Comparison of ENCODE assay signal across 19 cellular contexts in the genomic region with DNA sequence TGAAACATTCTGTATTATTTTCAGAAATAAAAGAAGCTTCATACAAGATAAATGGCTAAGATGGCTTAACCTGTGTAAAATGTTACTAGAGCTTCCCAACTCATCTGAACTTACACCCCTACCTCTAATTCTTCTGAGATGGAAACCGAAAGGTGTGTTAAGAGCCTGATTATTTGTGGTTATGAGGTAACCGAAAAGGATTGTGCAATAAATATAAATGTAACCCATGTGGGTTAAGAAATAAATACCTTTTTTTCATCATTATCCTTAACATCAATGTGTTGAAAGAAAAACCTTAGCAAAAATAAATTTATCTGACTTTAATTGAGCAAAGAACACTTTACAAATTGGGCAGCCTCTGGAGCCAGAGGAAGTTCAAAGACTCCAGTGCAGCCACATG.
A peak's percentile ranks its signal among the peaks of the same experiment; 100 is the strongest.
DNase-seq lines count a peak whose midpoint lies in the region; ATAC-seq, FAIRE-seq and TF ChIP-seq lines count a peak whose summit lies in the region.
"Had no signal": no experiment of that assay in that cellular context is flagged by ENCODE, and none has a peak within 500 bp of the region (broad histone marks: within the 10 kb centered on the region; RNA-seq: fewer than 3 reads in every experiment).

No MANE protein-coding gene starts in this region.

- H3K27me3 Mint-ChIP-seq in MCF 10A (ENCODE audit: insufficient read depth, unreplicated experiment) = no peaks in the 10 kb centered on the region
- H3K27me3 Mint-ChIP-seq: CD4-positive, alpha-beta memory T cell had no signal

- BruUV-seq in MCF 10A (replicated peaks; lab: Mats Ljungman, UMichigan) = no TSS peak
- BruUV-seq in K562 (replicated peaks; lab: Mats Ljungman, UMichigan) = no TSS peak

- DNase-seq in MCF 10A (ENCODE audit: unreplicated experiment) = peak; percentile 8
- no peak for DNase-seq in breast epithelium (ENCODE audit: low spot score in 2 of 2)
- no peak for DNase-seq in K562 (ENCODE audit: extremely low read depth in 1 of 4, low spot score in 3 of 4)
- no peak for DNase-seq in mesendoderm
- DNase-seq in AML-193 (lab: John Stamatoyannopoulos, UW) = no peak
- no peak for DNase-seq in NCI-H526 (lab: John Stamatoyannopoulos, UW)
- DNase-seq in NCI-H2227 (lab: John Stamatoyannopoulos, UW; ENCODE audit: unreplicated experiment) = no peak
- DNase-seq: CD4-positive, alpha-beta memory T cell; DMS153; DMS79; GDM1; GOT3; H9 had no signal

- TF ChIP-seq CTCF in MCF 10A (IDR thresholded peaks at IDR 0.05; ENCODE audit: unreplicated experiment) (no peak), breast epithelium (IDR thresholded peaks at IDR 0.05) (no peak), K562 (IDR thresholded peaks at IDR 0.05 in 2 of 3, conservative IDR thresholded peaks at IDR 0.05 in 1 of 3; ENCODE audit: insufficient read depth in 2 of 3, low read depth in 1 of 3, low read length in 3 of 3) (no peak)

- H3K79me2 ChIP-seq in K562 (ENCODE audit: control insufficient read depth, insufficient read depth, low read length) = no peaks in the 10 kb centered on the region
- H3K79me2 ChIP-seq in mesendoderm (ENCODE audit: control insufficient read depth, insufficient read depth, low read length) = no peaks in the 10 kb centered on the region

- peaks cover 11% of the 10 kb centered on the region for H3K4me1 Mint-ChIP-seq in MCF 10A (ENCODE audit: insufficient read depth, unreplicated experiment)
- H3K4me1 Mint-ChIP-seq: CD14-positive monocyte; CD4-positive, alpha-beta memory T cell had no signal

- no peak overlapping the region for H3K23ac ChIP-seq in mesendoderm (ENCODE audit: low read length)

- FAIRE-seq in K562 (lab: Jason Lieb, UNC) = no peak
- FAIRE-seq: A549, GM12892, GM18507 had no signal

- H3K4me1 ChIP-seq in breast epithelium (no peaks in the 10 kb centered on the region), K562 (replicated peaks in 1 of 2; ENCODE audit: control insufficient read depth in 2 of 2, insufficient read depth in 2 of 2, low read length in 2 of 2) (no peaks in the 10 kb centered on the region), mesendoderm (ENCODE audit: control insufficient read depth, low read depth, low read length) (peaks cover 3% of the 10 kb centered on the region)
- H3K4me1 ChIP-seq: A549, BLaER1 had no signal

- no peak for ATAC-seq in K562
- ATAC-seq: A549 had no signal

- no peak overlapping the region for H3K27ac ChIP-seq in breast epithelium
- H3K27ac ChIP-seq in K562 (ENCODE audit: extremely low read depth, low read depth, low read length) = no peak overlapping the region
- no peak overlapping the region for H3K27ac ChIP-seq in mesendoderm (ENCODE audit: low read depth, low read length)
- H3K27ac ChIP-seq: 22Rv1, A549, BLaER1 had no signal

- H3K9me1 ChIP-seq in K562 (ENCODE audit: control insufficient read depth, insufficient read depth, low read length) = no peaks in the 10 kb centered on the region

- H4K5ac ChIP-seq in mesendoderm (ENCODE audit: low read length) = no peak overlapping the region

- CTCF ChIA-PET in MCF 10A (lab: Yijun Ruan, JAX) (interaction anchor here (0.6 to 0.7 kb wide), 2 partner anchors 103 to 320 kb away, joined by 3 read pairs; no protein-coding TSS in a partner anchor), K562 (lab: Yijun Ruan, JAX; ENCODE audit: low intra/inter-chr PET ratio) (no interaction called here)

- H3K9me3 Mint-ChIP-seq in MCF 10A (ENCODE audit: unreplicated experiment) = no peaks in the 10 kb centered on the region
- H3K9me3 Mint-ChIP-seq: H9 had no signal

- no peak overlapping the region for H3K4me2 ChIP-seq in K562 (ENCODE audit: insufficient read depth, low read length)
- H3K4me2 ChIP-seq in mesendoderm (ENCODE audit: low read length) = no peak overlapping the region
- H3K4me2 ChIP-seq: A549, BLaER1 had no signal

- H3K36me3 ChIP-seq in breast epithelium = no peaks in the 10 kb centered on the region
- no peaks in the 10 kb centered on the region for H3K36me3 ChIP-seq in K562 (ENCODE audit: control insufficient read depth, insufficient read depth, low read length)
- no peaks in the 10 kb centered on the region for H3K36me3 ChIP-seq in mesendoderm (ENCODE audit: control insufficient read depth, insufficient read depth, low read length)
- H3K36me3 ChIP-seq: BLaER1 had no signal

- no peak overlapping the region for H2AK5ac ChIP-seq in mesendoderm (ENCODE audit: low read length)

- TF ChIP-seq EP300 in K562 (IDR thresholded peaks at IDR 0.05; ENCODE audit: low read length) = no peak

- TF ChIP-seq POLR2A in breast epithelium (IDR thresholded peaks at IDR 0.05) = no peak
- no peak for TF ChIP-seq POLR2A in K562 (conservative IDR thresholded peaks at IDR 0.05)

- no peaks in the 10 kb centered on the region for H3K36me3 Mint-ChIP-seq in MCF 10A (ENCODE audit: insufficient read depth, unreplicated experiment)
- H3K36me3 Mint-ChIP-seq: CD14-positive monocyte; CD4-positive, alpha-beta memory T cell had no signal

- no peaks in the 10 kb centered on the region for H3K27me3 ChIP-seq in breast epithelium
- H3K27me3 ChIP-seq in K562 (ENCODE audit: control insufficient read depth in 2 of 2, insufficient read depth in 2 of 2, low read length in 2 of 2) = no peaks in the 10 kb centered on the region
- H3K27me3 ChIP-seq in mesendoderm (ENCODE audit: insufficient read depth, low read length, poor library complexity) = no peaks in the 10 kb centered on the region
- H3K27me3 ChIP-seq: BLaER1 had no signal

- intact Hi-C loops in MCF 10A (cut with micrococcal nuclease) (no loop called here), breast epithelium (cut with DNase I; ENCODE audit: low total_unique reads) (no loop called here), K562 (cut with micrococcal nuclease) (no loop called here)

- H2BK120ac ChIP-seq in mesendoderm (ENCODE audit: low read depth, low read length) = no peak overlapping the region

- POLR2A ChIA-PET in MCF 10A (lab: Yijun Ruan, JAX) (interaction anchor here (0.6 kb wide), 1 partner anchor 32 kb away, joined by 3 read pairs; no protein-coding TSS in a partner anchor), K562 (lab: Yijun Ruan, JAX) (no interaction called here)

- H3K4me3 ChIP-seq in breast epithelium = no peak overlapping the region
- no peak overlapping the region for H3K4me3 ChIP-seq in K562
- H3K4me3 ChIP-seq in mesendoderm (ENCODE audit: low read length) = no peak overlapping the region
- H3K4me3 ChIP-seq: A549, BLaER1 had no signal

- no peak overlapping the region for H2BK15ac ChIP-seq in mesendoderm (replicated peaks; ENCODE audit: low read depth)

- 31% methylated on average over 2 of the region's 2 CpGs for WGBS in K562 (ENCODE audit: insufficient coverage, low coverage, missing lambda C conversion rate)
- no CpG with 5 or more reads among the region's 2 CpGs for WGBS in mesendoderm (ENCODE audit: extremely low coverage, insufficient coverage, low lambda C conversion rate)

- H3K9me3 ChIP-seq in breast epithelium (no peaks in the 10 kb centered on the region), K562 (replicated peaks; ENCODE audit: control insufficient read depth, insufficient read depth, low read depth, low read length) (no peaks in the 10 kb centered on the region)
- H3K9me3 ChIP-seq: A549, BLaER1 had no signal

- peak overlapping the region; percentile 70 for H3K27ac Mint-ChIP-seq in MCF 10A (ENCODE audit: low read depth, unreplicated experiment)
- H3K27ac Mint-ChIP-seq: CD14-positive monocyte; CD4-positive, alpha-beta memory T cell had no signal

- H3K9ac ChIP-seq in K562 (ENCODE audit: insufficient read depth in 1 of 2, low read depth in 2 of 2, low read length in 2 of 2) = no peak overlapping the region
- H3K9ac ChIP-seq in mesendoderm (ENCODE audit: low read length) = no peak overlapping the region
- H3K9ac ChIP-seq: BLaER1 had no signal

- H4K20me1 ChIP-seq in K562 (replicated peaks; ENCODE audit: control insufficient read depth, insufficient read depth, low read length) = no peaks in the 10 kb centered on the region
- H4K20me1 ChIP-seq: BLaER1 had no signal

- H3K56ac ChIP-seq in mesendoderm (ENCODE audit: low read length) = no peak overlapping the region

- no peak overlapping the region for H2BK5ac ChIP-seq in mesendoderm (ENCODE audit: low read length)

- no peaks in the 10 kb centered on the region for H3K79me1 ChIP-seq in mesendoderm (ENCODE audit: low read length)

- no peak overlapping the region for H3K4me3 Mint-ChIP-seq in MCF 10A (ENCODE audit: unreplicated experiment)
- H3K4me3 Mint-ChIP-seq: CD14-positive monocyte; CD4-positive, alpha-beta memory T cell; H9 had no signal

- H4K8ac ChIP-seq in mesendoderm (ENCODE audit: low read depth, low read length) = no peak overlapping the region

- in situ Hi-C loops in K562 (cut with MboI) = no loop called here

- no peak overlapping the region for H2AFZ ChIP-seq in K562 (ENCODE audit: low read depth, low read length)

- no peak for TF ChIP-seq RAD21 in K562 (CRISPR knock-in tag; conservative IDR thresholded peaks at IDR 0.05 in 1 of 2, IDR thresholded peaks at IDR 0.05 in 1 of 2)

- H3K4ac ChIP-seq in mesendoderm (ENCODE audit: low read depth, low read length) = no peak overlapping the region

- H3K18ac ChIP-seq in mesendoderm (ENCODE audit: low read length) = peak overlapping the region; percentile 80

TF ChIP-seq in K562, 482 proteins besides CTCF, POLR2A, EP300 and RAD21:
- TF ChIP-seq CEBPG (CRISPR knock-in tag; IDR thresholded peaks at IDR 0.05) (no peak), CEBPG (tag; conservative IDR thresholded peaks at IDR 0.05 in 1 of 2, IDR thresholded peaks at IDR 0.05 in 1 of 2) (peak; percentile 19 to 61; a peak in 2 of 4 replicates), NFXL1 (CRISPR knock-in tag; IDR thresholded peaks at IDR 0.05) (no peak), CEBPB (tag; IDR thresholded peaks at IDR 0.05) (peak; percentile 56; the same call in 1 of the 2 replicates)
